1 cellular context compared by ENCODE assay signal in the genomic region with DNA sequence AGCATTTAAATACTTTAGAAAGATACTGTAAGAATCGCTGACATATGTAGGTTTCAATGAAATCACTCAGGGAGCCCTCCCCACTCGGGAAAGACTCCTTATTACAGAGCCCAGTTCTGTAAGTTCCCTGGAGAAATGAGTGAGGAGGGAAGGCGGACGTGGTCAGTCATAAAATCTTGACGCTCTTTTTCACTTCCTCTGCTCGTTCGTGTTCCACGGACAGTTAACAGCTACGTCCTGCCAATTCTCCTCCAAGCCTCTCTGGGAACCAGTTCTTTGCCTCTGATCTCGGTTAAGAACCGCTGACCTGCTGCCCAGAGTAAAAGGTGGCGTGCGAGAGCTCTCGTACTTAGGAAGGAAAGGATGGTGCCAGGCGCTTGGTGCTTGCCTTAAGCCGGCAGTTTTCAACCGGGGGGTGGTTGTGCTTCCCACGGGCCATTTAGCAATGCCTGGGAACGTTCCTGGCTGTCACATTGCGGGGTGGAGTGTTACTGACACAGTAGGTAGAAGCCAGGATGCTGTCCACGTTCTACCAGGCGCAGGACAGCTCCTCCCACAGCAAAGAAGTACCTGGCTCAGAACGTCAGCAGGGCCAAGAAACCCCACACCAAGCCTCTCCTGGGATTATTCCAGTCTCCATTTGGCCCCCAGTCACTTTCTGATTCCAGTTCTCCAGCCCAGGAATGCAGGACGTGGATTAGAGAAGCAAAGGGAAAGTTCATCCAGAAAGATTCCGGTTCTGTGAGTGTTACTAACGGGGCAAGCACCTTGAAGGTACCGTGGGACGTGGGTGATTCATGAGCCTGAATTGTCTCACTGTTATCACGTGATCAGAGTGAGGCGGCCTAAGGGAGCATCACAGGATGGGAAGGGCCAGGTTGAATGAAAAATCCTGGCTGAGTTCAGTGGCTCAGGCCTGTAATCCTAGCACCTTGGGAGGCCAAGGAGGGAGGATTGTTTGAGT.
TF ChIP-seq lines count a peak whose summit lies in the region.

No MANE protein-coding gene starts in this region.

TF ChIP-seq in K562, 482 proteins besides CTCF, POLR2A, EP300 and RAD21 (continued from another document):
- TF ChIP-seq TFE3 (CRISPR knock-in tag; IDR thresholded peaks at IDR 0.05) (peak; percentile 87), USF2 (CRISPR knock-in tag; IDR thresholded peaks at IDR 0.05) (peak; percentile 30)
- TF ChIP-seq, protein P1, sequence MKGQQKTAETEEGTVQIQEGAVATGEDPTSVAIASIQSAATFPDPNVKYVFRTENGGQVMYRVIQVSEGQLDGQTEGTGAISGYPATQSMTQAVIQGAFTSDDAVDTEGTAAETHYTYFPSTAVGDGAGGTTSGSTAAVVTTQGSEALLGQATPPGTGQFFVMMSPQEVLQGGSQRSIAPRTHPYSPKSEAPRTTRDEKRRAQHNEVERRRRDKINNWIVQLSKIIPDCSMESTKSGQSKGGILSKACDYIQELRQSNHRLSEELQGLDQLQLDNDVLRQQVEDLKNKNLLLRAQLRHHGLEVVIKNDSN (CRISPR knock-in tag; IDR thresholded peaks at IDR 0.05), result 0 out of 2 replicates have a peak, but pooled peaks have one; percentile 18
